9 cellular contexts compared by ENCODE assay signal in the genomic region with DNA sequence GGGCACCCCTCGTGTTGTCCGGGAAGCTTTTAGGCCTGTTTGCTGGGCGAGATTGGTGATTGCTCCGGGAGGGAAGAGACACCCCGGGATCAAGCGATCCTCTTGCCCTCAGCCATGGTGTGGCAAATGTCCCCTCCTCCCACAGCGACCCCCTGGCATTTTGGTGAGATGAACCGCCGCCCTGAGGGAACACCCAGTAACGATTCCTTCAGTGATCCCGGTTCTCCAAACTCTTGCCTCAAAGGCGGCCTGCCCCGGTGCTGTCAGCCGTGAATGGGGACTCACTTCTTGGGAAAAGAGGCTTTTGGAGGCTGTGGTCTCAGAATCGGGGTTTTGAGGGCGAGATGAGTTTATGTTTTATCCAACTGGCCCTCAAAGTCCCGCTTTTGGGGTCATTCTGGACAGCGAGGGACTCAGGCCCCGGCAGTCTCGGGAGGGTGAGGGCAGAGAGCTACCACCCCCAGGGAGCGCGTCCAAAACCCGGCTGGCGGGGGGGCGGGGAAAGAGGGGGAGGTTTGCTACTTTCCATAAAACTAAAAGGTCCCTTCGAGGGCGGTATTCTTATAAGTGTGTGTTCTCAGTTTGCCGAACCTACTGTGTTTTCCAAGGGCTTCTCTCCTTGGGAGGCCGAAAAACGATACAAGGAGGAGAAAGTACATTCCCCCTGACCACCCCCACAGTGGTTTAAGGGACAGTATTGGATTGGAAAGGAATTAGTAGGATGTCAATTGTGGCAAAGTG.
DNase-seq lines count a peak whose midpoint lies in the region; ATAC-seq, FAIRE-seq and TF ChIP-seq lines count a peak whose summit lies in the region.
"Had no signal": no experiment of that assay in that cellular context is flagged by ENCODE, and none has a peak within 500 bp of the region (broad histone marks: within the 10 kb centered on the region; RNA-seq: fewer than 3 reads in every experiment).

No MANE protein-coding gene starts in this region.

- peak overlapping the region; percentile 69 for H3K4me3 Mint-ChIP-seq in activated CD4-positive, alpha-beta T cell treated with anti-CD3 and anti-CD28 coated beads for 36 hours
- H3K4me3 Mint-ChIP-seq in activated naive CD8-positive, alpha-beta T cell treated with anti-CD3 and anti-CD28 coated beads, Interleukin-2, amount 50 U/mL, for 24 hours, result peak overlapping the region; percentile 78

- no peaks in the 10 kb centered on the region for H3K27me3 ChIP-seq in testis

- peak overlapping the region in 1 of 2 donors; percentile 3 for H3K9ac ChIP-seq in kidney (ENCODE audit: low read length in 2 of 2)

- H3K4me3 ChIP-seq in kidney (ENCODE audit: low read length in 2 of 2) (peak overlapping the region; percentile 45 to 68), testis (peak overlapping the region; percentile 78 to 82)

- TF ChIP-seq CTCF in kidney (IDR thresholded peaks at IDR 0.05; ENCODE audit: borderline replicate concordance, extremely low read depth, insufficient read depth) (no peak), testis (IDR thresholded peaks at IDR 0.05) (no peak), GM13976 (IDR thresholded peaks at IDR 0.05; ENCODE audit: borderline replicate concordance, control extremely low read depth, extremely low read depth, insufficient read depth, missing control alignments) (no peak)

- no peak for ATAC-seq in activated CD4-positive, alpha-beta T cell treated with anti-CD3 and anti-CD28 coated beads for 36 hours
- ATAC-seq in activated naive CD8-positive, alpha-beta T cell treated with anti-CD3 and anti-CD28 coated beads, Interleukin-2, amount 50 U/mL, for 24 hours, result no peak
- no peak for ATAC-seq in activated naive CD4-positive, alpha-beta T cell treated with anti-CD3 and anti-CD28 coated beads, Interleukin-2, amount 50 U/mL, for 72 hours
- ATAC-seq in HG02759 (IDR thresholded peaks at IDR 0.05; ENCODE audit: unreplicated experiment), result no peak

- H3K27me3 Mint-ChIP-seq in activated CD4-positive, alpha-beta T cell treated with anti-CD3 and anti-CD28 coated beads for 36 hours, result peaks cover 15% of the 10 kb centered on the region
- H3K27me3 Mint-ChIP-seq in activated naive CD8-positive, alpha-beta T cell treated with anti-CD3 and anti-CD28 coated beads, Interleukin-2, amount 50 U/mL, for 24 hours, result peaks cover 12% of the 10 kb centered on the region

- WGBS in testis, 2 donors, result 28 to 47% methylated on average over 19 to 30 of the region's 30 CpGs

- FAIRE-seq in kidney (lab: Jason Lieb, UNC), result no peak
- FAIRE-seq: endometrium had no signal

- no peaks in the 10 kb centered on the region for H3K9me3 Mint-ChIP-seq in activated CD4-positive, alpha-beta T cell treated with anti-CD3 and anti-CD28 coated beads for 36 hours (ENCODE audit: low read depth)
- no peaks in the 10 kb centered on the region for H3K9me3 Mint-ChIP-seq in activated naive CD8-positive, alpha-beta T cell treated with anti-CD3 and anti-CD28 coated beads, Interleukin-2, amount 50 U/mL, for 24 hours
- H3K9me3 Mint-ChIP-seq in activated naive CD4-positive, alpha-beta T cell treated with anti-CD3 and anti-CD28 coated beads, Interleukin-2, amount 50 U/mL, for 72 hours, result no peaks in the 10 kb centered on the region

- CTCF ChIA-PET in activated CD4-positive, alpha-beta T cell treated with anti-CD3 and anti-CD28 coated beads for 36 hours (lab: Charles Lee), result interaction anchor here (0.7 kb wide), 1 partner anchor 81 kb away, joined by 4 read pairs; no protein-coding TSS in a partner anchor

- no peak overlapping the region for H3K27ac Mint-ChIP-seq in activated CD4-positive, alpha-beta T cell treated with anti-CD3 and anti-CD28 coated beads for 36 hours
- no peak overlapping the region for H3K27ac Mint-ChIP-seq in activated naive CD8-positive, alpha-beta T cell treated with anti-CD3 and anti-CD28 coated beads, Interleukin-2, amount 50 U/mL, for 24 hours
- no peak overlapping the region for H3K27ac Mint-ChIP-seq in activated naive CD4-positive, alpha-beta T cell treated with anti-CD3 and anti-CD28 coated beads, Interleukin-2, amount 50 U/mL, for 72 hours

- in situ Hi-C loops in GM13976 (cut with MboI; ENCODE audit: low sequenced_read_pairs, unreplicated experiment), result loop anchor here (5.0 kb wide), 1 partner anchor 223 kb away; no protein-coding TSS in a partner anchor

- intact Hi-C loops in activated CD4-positive, alpha-beta T cell treated with anti-CD3 and anti-CD28 coated beads for 36 hours (cut with DNase I, micrococcal nuclease), result loop anchor here in 1 of 2 experiments (2.0 to 5.0 kb wide), 2 partner anchors 51 to 328 kb away; a partner anchor contains a TSS
- intact Hi-C loops in kidney (cut with DNase I) (loop anchor here (10.0 kb wide), 1 partner anchor 221 kb away; no protein-coding TSS in a partner anchor), testis (cut with DNase I; ENCODE audit: low total_unique reads) (loop anchor here (5.0 kb wide), 2 partner anchors 223 to 387 kb away; no protein-coding TSS in a partner anchor)

- peaks cover 27% of the 10 kb centered on the region for H3K4me1 Mint-ChIP-seq in activated CD4-positive, alpha-beta T cell treated with anti-CD3 and anti-CD28 coated beads for 36 hours
- peaks cover 32% of the 10 kb centered on the region for H3K4me1 Mint-ChIP-seq in activated naive CD8-positive, alpha-beta T cell treated with anti-CD3 and anti-CD28 coated beads, Interleukin-2, amount 50 U/mL, for 24 hours

- H3K27ac ChIP-seq in kidney (ENCODE audit: low read depth in 2 of 2, low read length in 2 of 2) (no peak overlapping the region), testis (peak overlapping the region in 1 of 2 donors; percentile 55)

- H3K9me3 ChIP-seq in kidney (ENCODE audit: control insufficient read depth in 1 of 2, low read length in 2 of 2), result no peaks in the 10 kb centered on the region
- no peaks in the 10 kb centered on the region for H3K9me3 ChIP-seq in testis

- H3K36me3 ChIP-seq in kidney (ENCODE audit: control insufficient read depth in 1 of 2, insufficient read depth in 2 of 2, low read length in 2 of 2), result no peaks in the 10 kb centered on the region
- no peaks in the 10 kb centered on the region for H3K36me3 ChIP-seq in testis (ENCODE audit: low read depth, missing control alignments)

- peaks cover 0 to 3% of the 10 kb centered on the region in 2 donors for H3K4me1 ChIP-seq in kidney (ENCODE audit: control insufficient read depth in 1 of 2, insufficient read depth in 1 of 2, low read depth in 1 of 2, low read length in 2 of 2)
- peaks cover 6% of the 10 kb centered on the region for H3K4me1 ChIP-seq in testis

- H3K36me3 Mint-ChIP-seq in activated CD4-positive, alpha-beta T cell treated with anti-CD3 and anti-CD28 coated beads for 36 hours (ENCODE audit: low read depth), result no peaks in the 10 kb centered on the region
- no peaks in the 10 kb centered on the region for H3K36me3 Mint-ChIP-seq in activated naive CD8-positive, alpha-beta T cell treated with anti-CD3 and anti-CD28 coated beads, Interleukin-2, amount 50 U/mL, for 24 hours (ENCODE audit: low read depth)
- no peaks in the 10 kb centered on the region for H3K36me3 Mint-ChIP-seq in activated naive CD4-positive, alpha-beta T cell treated with anti-CD3 and anti-CD28 coated beads, Interleukin-2, amount 50 U/mL, for 72 hours

- POLR2A ChIA-PET in activated CD4-positive, alpha-beta T cell treated with anti-CD3 and anti-CD28 coated beads for 36 hours (lab: Charles Lee), result no interaction called here

- DNase-seq in activated CD4-positive, alpha-beta T cell treated with anti-CD3 and anti-CD28 coated beads for 36 hours, result no peak
- no peak for DNase-seq in activated CD4-positive, alpha-beta T cell treated with anti-CD3 and anti-CD28 coated beads, Interleukin-2, amount 50 U/mL, for 1 hour
- no peak for DNase-seq in activated naive CD8-positive, alpha-beta T cell treated with anti-CD3 and anti-CD28 coated beads, Interleukin-2, amount 50 U/mL, for 24 hours
- DNase-seq in kidney (no peak), testis (peak; percentile 42), GM13976 (ENCODE audit: low spot score) (no peak)
- DNase-seq in activated naive CD4-positive, alpha-beta T cell treated with anti-CD3 and anti-CD28 coated beads, Interleukin-2, amount 50 U/mL, for 72 hours (ENCODE audit: low spot score in 2 of 2), result no peak

- no peak for TF ChIP-seq POLR2A in testis (IDR thresholded peaks at IDR 0.05)
